In genomic region chr15:52805351-52806283, GRCh38 we compare ENCODE assay signal across 10 cellular contexts. TPM values are rescaled to one million over a fixed set of nuclear protein-coding genes. Genes with fewer than 3 reads are reported as not detected.
DNase-seq lines count a peak whose midpoint lies in the region; ATAC-seq, FAIRE-seq and TF ChIP-seq lines count a peak whose summit lies in the region.
"Had no signal": no experiment of that assay in that cellular context is flagged by ENCODE, and none has a peak within 500 bp of the region (broad histone marks: within the 10 kb centered on the region; RNA-seq: fewer than 3 reads in every experiment).

No MANE protein-coding gene starts in this region.

- H3K9ac ChIP-seq in NT2/D1 (ENCODE audit: insufficient read length, low read depth): peak overlapping the region; percentile 91

- H3K4me3 ChIP-seq in NT2/D1 (ENCODE audit: insufficient read length, low read depth) (peak overlapping the region; percentile 47), fibroblast of mammary gland (ENCODE audit: control insufficient read depth, low read depth, low read length) (no peak overlapping the region), ovary (peak overlapping the region; percentile 25)

- TF ChIP-seq CTCF in CD4-positive, alpha-beta T cell (IDR thresholded peaks at IDR 0.05): no peak
- TF ChIP-seq CTCF in fibroblast of mammary gland (conservative IDR thresholded peaks at IDR 0.05; ENCODE audit: control insufficient read depth, insufficient read depth, low read depth, low read length) (peak; percentile 9), ovary (IDR thresholded peaks at IDR 0.05) (no peak)

- H3K36me3 Mint-ChIP-seq in CD4-positive, alpha-beta T cell (ENCODE audit: low read depth): no peaks in the 10 kb centered on the region

- H3K36me3 ChIP-seq in NT2/D1 (ENCODE audit: insufficient read depth, insufficient read length, low read length) (no peaks in the 10 kb centered on the region), ovary (no peaks in the 10 kb centered on the region)

- peaks cover 10% of the 10 kb centered on the region for H3K9me3 ChIP-seq in CD4-positive, alpha-beta T cell (ENCODE audit: control insufficient read depth, low read length)
- no peaks in the 10 kb centered on the region; the same call in 1 of the 2 replicates for H3K9me3 ChIP-seq in NT2/D1 (ENCODE audit: insufficient read depth, low read length)
- no peaks in the 10 kb centered on the region for H3K9me3 ChIP-seq in ovary

- no peaks in the 10 kb centered on the region for H3K9me3 Mint-ChIP-seq in CD4-positive, alpha-beta T cell

- intact Hi-C loops in CD4-positive, alpha-beta T cell (cut with DNase I, micrococcal nuclease): no loop called here
- intact Hi-C loops in ovary (cut with DNase I): no loop called here

- no peak for FAIRE-seq in urothelium cell line (lab: Jason Lieb, UNC)

- peak overlapping the region; percentile 59 for H3K4me3 Mint-ChIP-seq in CD4-positive, alpha-beta T cell

- peaks cover 87% of the 10 kb centered on the region for H3K27me3 Mint-ChIP-seq in CD4-positive, alpha-beta T cell

- DNase-seq in CD4-positive, alpha-beta T cell: no peak
- no peak for DNase-seq in NT2/D1 (ENCODE audit: low read depth, low spot score)
- no peak for DNase-seq in fibroblast of mammary gland (ENCODE audit: low read depth)
- no peak for DNase-seq in ovary
- DNase-seq in LoVo (ENCODE audit: low spot score): no peak
- DNase-seq in hepatic stellate cell (ENCODE audit: low spot score): no peak
- no peak for DNase-seq in urothelium cell line (ENCODE audit: low spot score)
- DNase-seq in occipital lobe (lab: John Stamatoyannopoulos, UW): no peak
- DNase-seq: amniotic stem cell, SIG-M5 had no signal

- WGBS in ovary, 3 donors: 7 to 8% (median 8%) methylated on average over 63 to 93 of the region's 93 CpGs

- peak; percentile 62 for ATAC-seq in CD4-positive, alpha-beta T cell (ENCODE audit: poor library complexity)

- no peak for TF ChIP-seq EP300 in ovary (IDR thresholded peaks at IDR 0.05)

- POLR2A ChIA-PET in CD4-positive, alpha-beta T cell (lab: Charles Lee): interaction anchor here (0.6 to 0.9 kb wide), 4 partner anchors 13 to 1068 kb away, joined by 3 read pairs; no protein-coding TSS in a partner anchor

- peaks cover 26% of the 10 kb centered on the region for H3K4me1 Mint-ChIP-seq in CD4-positive, alpha-beta T cell (ENCODE audit: low read depth)

- H3K27ac ChIP-seq in CD4-positive, alpha-beta T cell (ENCODE audit: low read depth, low read length): no peak overlapping the region
- H3K27ac ChIP-seq in ovary: no peak overlapping the region

- CTCF ChIA-PET in CD4-positive, alpha-beta T cell (lab: Charles Lee): no interaction called here

- H3K4me1 ChIP-seq in NT2/D1 (ENCODE audit: insufficient read depth, insufficient read length) (no peaks in the 10 kb centered on the region), ovary (ENCODE audit: insufficient read depth) (peaks cover 7% of the 10 kb centered on the region)

- H3K27me3 ChIP-seq in CD4-positive, alpha-beta T cell (ENCODE audit: control insufficient read depth, insufficient read depth, low read length): peaks cover 99% of the 10 kb centered on the region
- peaks cover 4% of the 10 kb centered on the region for H3K27me3 ChIP-seq in NT2/D1 (ENCODE audit: insufficient read depth, insufficient read length)
- H3K27me3 ChIP-seq in ovary: no peaks in the 10 kb centered on the region

- TF ChIP-seq POLR2A in ovary (IDR thresholded peaks at IDR 0.05): no peak

- no peak overlapping the region for H3K27ac Mint-ChIP-seq in CD4-positive, alpha-beta T cell

RNA-seq across cellular contexts. Expression of gene ONECUT1, which starts 15.5 kb away (rescaled TPM):
- not detected for total RNA-seq in CD4-positive, alpha-beta T cell
- total RNA-seq in ovary (under 1 TPM in 1 of 7 donors, not detected in 6; 0.28 TPM), occipital lobe (not detected)
- polyA plus RNA-seq in ovary: not detected
